Comparison of ENCODE assay signal across 35 cellular contexts in genomic region chr2:15628899-15629855, GRCh38.
"Had no signal": no experiment of that assay in that cellular context is flagged by ENCODE, and none has a peak within 500 bp of the region (broad histone marks: within the 10 kb centered on the region; RNA-seq: fewer than 3 reads in every experiment).

No MANE protein-coding gene starts in this region.

- H3K27ac Mint-ChIP-seq: activated CD4-positive, alpha-beta memory T cell treated with anti-CD3 and anti-CD28 coated beads, Interleukin-2, amount 10 ng/mL, durations not matched to agents 7 days and 5 days; activated CD8-positive, alpha-beta memory T cell treated with anti-CD3 and anti-CD28 coated beads, Interleukin-2, amount 10 ng/mL, durations not matched to agents 7 days and 5 days; activated naive CD4-positive, alpha-beta T cell treated with anti-CD3 and anti-CD28 coated beads, Interleukin-2, amount 10 ng/mL, durations not matched to agents 7 days and 5 days; activated naive CD8-positive, alpha-beta T cell treated with anti-CD3 and anti-CD28 coated beads for 36 hours; IgD-negative memory B cell had no signal

- H3K9me3 Mint-ChIP-seq: activated naive CD4-positive, alpha-beta T cell treated with anti-CD3 and anti-CD28 coated beads, Interleukin-2, amount 10 ng/mL, durations not matched to agents 7 days and 5 days; central memory CD8-positive, alpha-beta T cell; IgD-negative memory B cell had no signal

- H3K4me1 Mint-ChIP-seq: activated CD4-positive, alpha-beta memory T cell treated with anti-CD3 and anti-CD28 coated beads, Interleukin-2, amount 10 ng/mL, durations not matched to agents 7 days and 5 days; activated CD8-positive, alpha-beta memory T cell treated with anti-CD3 and anti-CD28 coated beads, Interleukin-2, amount 10 ng/mL, durations not matched to agents 7 days and 5 days; activated naive CD4-positive, alpha-beta T cell treated with anti-CD3 and anti-CD28 coated beads, Interleukin-2, amount 10 ng/mL, durations not matched to agents 7 days and 5 days; activated naive CD8-positive, alpha-beta T cell treated with anti-CD3 and anti-CD28 coated beads for 36 hours; central memory CD8-positive, alpha-beta T cell; IgD-negative memory B cell had no signal

- DNase-seq: activated CD4-positive, alpha-beta memory T cell treated with anti-CD3 and anti-CD28 coated beads, Interleukin-2, amount 10 ng/mL, durations not matched to agents 7 days and 5 days; activated CD4-positive, alpha-beta T cell treated with anti-CD3 and anti-CD28 coated beads for 1 hour; activated CD4-positive, alpha-beta T cell treated with anti-CD3 and anti-CD28 coated beads for 48 hours; activated CD4-positive, CD25-positive, alpha-beta regulatory T cell; activated CD8-positive, alpha-beta memory T cell treated with anti-CD3 and anti-CD28 coated beads for 24 hours; activated CD8-positive, alpha-beta memory T cell treated with anti-CD3 and anti-CD28 coated beads, Interleukin-2, amount 10 ng/mL, durations not matched to agents 7 days and 5 days; activated CD8-positive, alpha-beta memory T cell treated with anti-CD3 and anti-CD28 coated beads, Interleukin-2, amount 50 U/mL, for 48 hours; activated gamma-delta T cell treated with Interleukin-2 at 50 U/mL for 16 hours; activated naive CD4-positive, alpha-beta T cell treated with anti-CD3 and anti-CD28 coated beads, Interleukin-2, amount 10 ng/mL, durations not matched to agents 7 days and 5 days; activated naive CD8-positive, alpha-beta T cell treated with anti-CD3 and anti-CD28 coated beads for 36 hours; amygdala; Kasumi-1; KG1; MG63; NCI-H1048; NCI-H1436 treated with DMSO at 0.1 percent for 48 hours; NCI-H1694 treated with DMSO at 0.1 percent for 48 hours; NCI-H2029; NCI-H2107; NCI-H2171; NCI-H510A; NCI-H526; NCI-H748 treated with DMSO at 0.1 percent for 48 hours; NK-92 treated with Interleukin-12 subunit alpha and Interleukin-12 subunit beta, amount 100 ng/mL, for 24 hours; PC-9; SIG-M5; SW 1271; T-helper 1 cell; T-helper 2 cell; T-helper 9 cell; WERI-Rb-1 had no signal

- FAIRE-seq: RCC 7860 had no signal

- H3K27me3 Mint-ChIP-seq: activated CD4-positive, alpha-beta memory T cell treated with anti-CD3 and anti-CD28 coated beads, Interleukin-2, amount 10 ng/mL, durations not matched to agents 7 days and 5 days; activated CD8-positive, alpha-beta memory T cell treated with anti-CD3 and anti-CD28 coated beads, Interleukin-2, amount 10 ng/mL, durations not matched to agents 7 days and 5 days; activated naive CD4-positive, alpha-beta T cell treated with anti-CD3 and anti-CD28 coated beads, Interleukin-2, amount 10 ng/mL, durations not matched to agents 7 days and 5 days; activated naive CD8-positive, alpha-beta T cell treated with anti-CD3 and anti-CD28 coated beads for 36 hours; central memory CD8-positive, alpha-beta T cell; IgD-negative memory B cell had no signal

- H3K4me3 Mint-ChIP-seq: activated CD4-positive, alpha-beta memory T cell treated with anti-CD3 and anti-CD28 coated beads, Interleukin-2, amount 10 ng/mL, durations not matched to agents 7 days and 5 days; activated CD8-positive, alpha-beta memory T cell treated with anti-CD3 and anti-CD28 coated beads, Interleukin-2, amount 10 ng/mL, durations not matched to agents 7 days and 5 days; activated naive CD4-positive, alpha-beta T cell treated with anti-CD3 and anti-CD28 coated beads, Interleukin-2, amount 10 ng/mL, durations not matched to agents 7 days and 5 days; activated naive CD8-positive, alpha-beta T cell treated with anti-CD3 and anti-CD28 coated beads for 36 hours; central memory CD8-positive, alpha-beta T cell; IgD-negative memory B cell had no signal

- ATAC-seq: activated CD8-positive, alpha-beta memory T cell treated with anti-CD3 and anti-CD28 coated beads, Interleukin-2, amount 10 ng/mL, durations not matched to agents 7 days and 5 days; Right ventricle myocardium inferior had no signal
